Comparison of ENCODE assay signal across 1 cellular context in genomic region chr7:103887853-103888602, GRCh38.
TF ChIP-seq lines count a peak whose summit lies in the region.

No MANE protein-coding gene starts in this region.

TF ChIP-seq in H1, 55 proteins besides CTCF, POLR2A, EP300 and RAD21 (continued from another document):
- no peak for TF ChIP-seq USF2 (IDR thresholded peaks at IDR 0.05; ENCODE audit: low read length)
- no peak for TF ChIP-seq CHD2 (IDR thresholded peaks at IDR 0.05; ENCODE audit: low read length)
- TF ChIP-seq MAX (IDR thresholded peaks at IDR 0.05), result no peak
